Comparison of ENCODE assay signal across 22 cellular contexts in genomic region chr13:76953921-76954320, GRCh38. TPM values are rescaled to one million over a fixed set of nuclear protein-coding genes. Genes with fewer than 3 reads are reported as not detected.
DNase-seq lines count a peak whose midpoint lies in the region; ATAC-seq and TF ChIP-seq lines count a peak whose summit lies in the region.
"Had no signal": no experiment of that assay in that cellular context is flagged by ENCODE, and none has a peak within 500 bp of the region (broad histone marks: within the 10 kb centered on the region; RNA-seq: fewer than 3 reads in every experiment).

No MANE protein-coding gene starts in this region.

- no peak for TF ChIP-seq CTCF in GM10266 (IDR thresholded peaks at IDR 0.05; ENCODE audit: control insufficient read depth, insufficient read depth, low read depth, missing control alignments)

- peaks cover 15% of the 10 kb centered on the region for H3K27me3 Mint-ChIP-seq in activated T-cell treated with anti-CD3 and anti-CD28 coated beads, Interleukin-2, amount 50 U/mL, for 4 hours (ENCODE audit: low read depth)

- no peaks in the 10 kb centered on the region for H3K4me1 Mint-ChIP-seq in activated T-cell treated with anti-CD3 and anti-CD28 coated beads, Interleukin-2, amount 50 U/mL, for 4 hours (ENCODE audit: low read depth)
- H3K4me1 Mint-ChIP-seq: B cell had no signal

- no peaks in the 10 kb centered on the region for H3K36me3 Mint-ChIP-seq in activated T-cell treated with anti-CD3 and anti-CD28 coated beads, Interleukin-2, amount 50 U/mL, for 4 hours (ENCODE audit: insufficient read depth)
- H3K36me3 Mint-ChIP-seq: CD8-positive, alpha-beta T cell had no signal

- DNase-seq in COLO829 (ENCODE audit: low spot score) (peak; percentile 38), foreskin melanocyte (peak; percentile 65), medulla oblongata (ENCODE audit: extremely low spot score) (peak; percentile 32), GM10266 (ENCODE audit: extremely low spot score) (no peak)
- no peak for DNase-seq in stimulated activated CD4-positive, alpha-beta T cell treated with anti-CD3 and anti-CD28 coated beads, Interleukin-2, amount 100 ng/mL, for 48 hours
- no peak for DNase-seq in activated T-cell treated with anti-CD3 and anti-CD28 coated beads, Interleukin-2, amount 50 U/mL, for 4 hours
- DNase-seq: AML-193; CD4-positive, alpha-beta T cell; CD8-positive, alpha-beta T cell; COR-L47; DMS 273 treated with DMSO at 0.1 percent for 48 hours; DMS153; DMS53; DMS79; DND-41; EL; GDM1 had no signal

- no peak for ATAC-seq in activated T-cell treated with anti-CD3 and anti-CD28 coated beads, Interleukin-2, amount 50 U/mL, for 4 hours
- ATAC-seq: A549; CD8-positive, alpha-beta T cell had no signal

- no peak overlapping the region for H3K4me3 Mint-ChIP-seq in activated T-cell treated with anti-CD3 and anti-CD28 coated beads, Interleukin-2, amount 50 U/mL, for 4 hours
- H3K4me3 Mint-ChIP-seq: B cell; CD4-positive, alpha-beta T cell; CD8-positive, alpha-beta T cell had no signal

- no peaks in the 10 kb centered on the region for H3K9me3 Mint-ChIP-seq in activated T-cell treated with anti-CD3 and anti-CD28 coated beads, Interleukin-2, amount 50 U/mL, for 4 hours
- H3K9me3 Mint-ChIP-seq: CD4-positive, alpha-beta T cell had no signal

RNA-seq across cellular contexts. Expression of gene ACOD1, which starts 5.6 kb away (rescaled TPM):
- not detected for total RNA-seq in activated T-cell treated with anti-CD3 and anti-CD28 coated beads, Interleukin-2, amount 50 U/mL, for 4 hours
- total RNA-seq: A172; B cell; CD4-positive, alpha-beta T cell; CD8-positive, alpha-beta T cell; Daoy; G401 had no signal

RNA-seq across cellular contexts. Expression of gene CLN5, which starts 38.0 kb away (rescaled TPM):
- total RNA-seq in activated T-cell treated with anti-CD3 and anti-CD28 coated beads, Interleukin-2, amount 50 U/mL, for 4 hours: 10 to 100 TPM; 14.7 to 18.7 (median 17.1) TPM

Comparison
In these comparisons a context has a peak if more than half of its experiments do, and no peak if none do; other contexts are left out.
1. DNase-seq: peak in COLO829 (single experiment), foreskin melanocyte (single experiment) and medulla oblongata (single experiment); none in stimulated activated CD4-positive, alpha-beta T cell treated with anti-CD3 and anti-CD28 coated beads, Interleukin-2, amount 100 ng/mL, for 48 hours (0 of 2), activated T-cell treated with anti-CD3 and anti-CD28 coated beads, Interleukin-2, amount 50 U/mL, for 4 hours (single experiment) and GM10266 (single experiment).